In genomic region chr6:129321303-129321702, GRCh38 we compare ENCODE assay signal across 24 cellular contexts.
"Had no signal": no experiment of that assay in that cellular context is flagged by ENCODE, and none has a peak within 500 bp of the region (broad histone marks: within the 10 kb centered on the region; RNA-seq: fewer than 3 reads in every experiment).

No MANE protein-coding gene starts in this region.

- ATAC-seq: activated CD8-positive, alpha-beta memory T cell treated with anti-CD3 and anti-CD28 coated beads, Interleukin-2, amount 10 ng/mL, durations not matched to agents 7 days and 5 days; body of pancreas; left lung; right lobe of liver; stimulated activated naive CD8-positive, alpha-beta T cell treated with anti-CD3 and anti-CD28 coated beads, Interleukin-15, amount 100 ng/mL, for 72 hours had no signal

- H3K27me3 ChIP-seq: body of pancreas, dorsolateral prefrontal cortex, left lung, right lobe of liver, suprapubic skin, transverse colon, uterus had no signal

- H3K36me3 ChIP-seq: left lung, right lobe of liver, transverse colon, uterus had no signal

- DNase-seq: activated B cell treated with CpG ODN at 0.5 μM for 24 hours; activated CD4-positive, alpha-beta memory T cell treated with anti-CD3 and anti-CD28 coated beads, Interleukin-2, amount 10 ng/mL, durations not matched to agents 7 days and 5 days; activated CD4-positive, alpha-beta T cell treated with anti-CD3 and anti-CD28 coated beads for 48 hours; activated CD8-positive, alpha-beta memory T cell treated with anti-CD3 and anti-CD28 coated beads, Interleukin-2, amount 10 ng/mL, durations not matched to agents 7 days and 5 days; activated naive CD4-positive, alpha-beta T cell; activated naive CD8-positive, alpha-beta T cell treated with anti-CD3 and anti-CD28 coated beads for 36 hours; amniotic stem cell; body of pancreas; caudate nucleus; dorsolateral prefrontal cortex; left lung; mammary epithelial cell; occipital lobe; right lobe of liver; small intestine; stimulated activated CD4-positive, alpha-beta T cell treated with anti-CD3 and anti-CD28 coated beads, Interleukin-15, amount 100 ng/mL, for 24 hours; stimulated activated CD4-positive, alpha-beta T cell treated with anti-CD3 and anti-CD28 coated beads, Interleukin-2, amount 100 ng/mL, for 48 hours; stimulated activated naive CD8-positive, alpha-beta T cell treated with anti-CD3 and anti-CD28 coated beads, Interleukin-15, amount 100 ng/mL, for 72 hours; transverse colon; uterus had no signal

- H3K27me3 Mint-ChIP-seq: activated B cell treated with CpG ODN at 0.5 μM for 24 hours; activated CD4-positive, alpha-beta memory T cell treated with anti-CD3 and anti-CD28 coated beads, Interleukin-2, amount 10 ng/mL, durations not matched to agents 7 days and 5 days; progenitor cell of endocrine pancreas had no signal

- H3K27ac Mint-ChIP-seq: activated B cell treated with CpG ODN at 0.5 μM for 24 hours; activated CD4-positive, alpha-beta memory T cell treated with anti-CD3 and anti-CD28 coated beads, Interleukin-2, amount 10 ng/mL, durations not matched to agents 7 days and 5 days; activated CD8-positive, alpha-beta memory T cell treated with anti-CD3 and anti-CD28 coated beads, Interleukin-2, amount 10 ng/mL, durations not matched to agents 7 days and 5 days; activated naive CD8-positive, alpha-beta T cell treated with anti-CD3 and anti-CD28 coated beads for 36 hours; nephron; progenitor cell of endocrine pancreas; stimulated activated naive CD8-positive, alpha-beta T cell treated with anti-CD3 and anti-CD28 coated beads, Interleukin-15, amount 100 ng/mL, for 72 hours; T-helper 2 cell treated with Interferon-gamma antibody and Interleukin-4, amounts not matched to agents 5 μg/mL and 100 μg/mL, for 36 hours had no signal

- H3K4me1 Mint-ChIP-seq: activated B cell treated with CpG ODN at 0.5 μM for 24 hours; activated CD4-positive, alpha-beta memory T cell treated with anti-CD3 and anti-CD28 coated beads, Interleukin-2, amount 10 ng/mL, durations not matched to agents 7 days and 5 days; activated CD8-positive, alpha-beta memory T cell treated with anti-CD3 and anti-CD28 coated beads, Interleukin-2, amount 10 ng/mL, durations not matched to agents 7 days and 5 days; activated naive CD8-positive, alpha-beta T cell treated with anti-CD3 and anti-CD28 coated beads for 36 hours; stimulated activated naive CD8-positive, alpha-beta T cell treated with anti-CD3 and anti-CD28 coated beads, Interleukin-15, amount 100 ng/mL, for 72 hours had no signal

- H3K9me3 ChIP-seq: body of pancreas, left lung, right lobe of liver, suprapubic skin, transverse colon, uterus had no signal

- H3K4me3 ChIP-seq: body of pancreas, dorsolateral prefrontal cortex, left lung, right lobe of liver, suprapubic skin, transverse colon, uterus had no signal

- H3K27ac ChIP-seq: body of pancreas, dorsolateral prefrontal cortex, left lung, right lobe of liver, suprapubic skin, transverse colon, uterus had no signal

- H3K4me1 ChIP-seq: left lung, right lobe of liver, suprapubic skin, uterus had no signal

- H3K4me3 Mint-ChIP-seq: activated B cell treated with CpG ODN at 0.5 μM for 24 hours; activated CD4-positive, alpha-beta memory T cell treated with anti-CD3 and anti-CD28 coated beads, Interleukin-2, amount 10 ng/mL, durations not matched to agents 7 days and 5 days; activated CD8-positive, alpha-beta memory T cell treated with anti-CD3 and anti-CD28 coated beads, Interleukin-2, amount 10 ng/mL, durations not matched to agents 7 days and 5 days; activated naive CD8-positive, alpha-beta T cell treated with anti-CD3 and anti-CD28 coated beads for 36 hours; nephron; stimulated activated naive CD8-positive, alpha-beta T cell treated with anti-CD3 and anti-CD28 coated beads, Interleukin-15, amount 100 ng/mL, for 72 hours; T-helper 2 cell treated with Interferon-gamma antibody and Interleukin-4, amounts not matched to agents 5 μg/mL and 100 μg/mL, for 36 hours had no signal

- H3K9me3 Mint-ChIP-seq: activated B cell treated with CpG ODN at 0.5 μM for 24 hours; activated CD4-positive, alpha-beta memory T cell treated with anti-CD3 and anti-CD28 coated beads, Interleukin-2, amount 10 ng/mL, durations not matched to agents 7 days and 5 days; activated naive CD8-positive, alpha-beta T cell treated with anti-CD3 and anti-CD28 coated beads for 36 hours; nephron; stimulated activated naive CD8-positive, alpha-beta T cell treated with anti-CD3 and anti-CD28 coated beads, Interleukin-15, amount 100 ng/mL, for 72 hours; T-helper 2 cell treated with Interferon-gamma antibody and Interleukin-4, amounts not matched to agents 5 μg/mL and 100 μg/mL, for 36 hours had no signal

- H3K36me3 Mint-ChIP-seq: activated CD8-positive, alpha-beta memory T cell treated with anti-CD3 and anti-CD28 coated beads, Interleukin-2, amount 10 ng/mL, durations not matched to agents 7 days and 5 days; activated naive CD8-positive, alpha-beta T cell treated with anti-CD3 and anti-CD28 coated beads for 36 hours had no signal
